1 cellular context compared by ENCODE assay signal in the genomic region with DNA sequence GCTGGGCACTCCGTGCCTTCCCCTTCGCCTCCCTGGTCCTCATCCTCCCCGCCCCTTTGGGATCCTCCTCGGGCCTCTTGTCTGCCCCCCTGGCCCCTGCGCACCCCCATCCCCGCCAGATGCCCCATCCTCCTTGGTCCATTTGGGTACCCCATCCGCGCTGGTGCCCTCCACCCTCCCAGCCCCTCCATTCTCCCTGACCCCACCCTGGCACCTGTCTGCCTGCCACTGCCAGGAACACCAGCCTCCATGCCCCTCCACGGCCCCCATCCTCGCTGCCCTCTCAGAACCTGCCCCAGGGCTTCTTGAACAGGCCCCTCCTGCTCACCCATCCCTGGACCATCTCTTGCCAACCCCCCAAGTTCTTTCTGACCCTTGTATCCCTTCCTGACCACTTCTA.
TF ChIP-seq lines count a peak whose summit lies in the region.

No MANE protein-coding gene starts in this region.

TF ChIP-seq in WTC11, 78 proteins besides CTCF, POLR2A, EP300 and RAD21 (continued from another document):
- TF ChIP-seq FOXP1 (CRISPR knock-in tag; IDR thresholded peaks at IDR 0.05; ENCODE audit: borderline replicate concordance), result no peak
- TF ChIP-seq, protein P1, sequence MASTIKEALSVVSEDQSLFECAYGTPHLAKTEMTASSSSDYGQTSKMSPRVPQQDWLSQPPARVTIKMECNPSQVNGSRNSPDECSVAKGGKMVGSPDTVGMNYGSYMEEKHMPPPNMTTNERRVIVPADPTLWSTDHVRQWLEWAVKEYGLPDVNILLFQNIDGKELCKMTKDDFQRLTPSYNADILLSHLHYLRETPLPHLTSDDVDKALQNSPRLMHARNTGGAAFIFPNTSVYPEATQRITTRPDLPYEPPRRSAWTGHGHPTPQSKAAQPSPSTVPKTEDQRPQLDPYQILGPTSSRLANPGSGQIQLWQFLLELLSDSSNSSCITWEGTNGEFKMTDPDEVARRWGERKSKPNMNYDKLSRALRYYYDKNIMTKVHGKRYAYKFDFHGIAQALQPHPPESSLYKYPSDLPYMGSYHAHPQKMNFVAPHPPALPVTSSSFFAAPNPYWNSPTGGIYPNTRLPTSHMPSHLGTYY (CRISPR knock-in tag; IDR thresholded peaks at IDR 0.05), result no peak
- TF ChIP-seq RORB (CRISPR knock-in tag; IDR thresholded peaks at IDR 0.05), result no peak
- TF ChIP-seq CBFB (CRISPR knock-in tag; IDR thresholded peaks at IDR 0.05; ENCODE audit: low read depth), result no peak
- TF ChIP-seq, protein P2, sequence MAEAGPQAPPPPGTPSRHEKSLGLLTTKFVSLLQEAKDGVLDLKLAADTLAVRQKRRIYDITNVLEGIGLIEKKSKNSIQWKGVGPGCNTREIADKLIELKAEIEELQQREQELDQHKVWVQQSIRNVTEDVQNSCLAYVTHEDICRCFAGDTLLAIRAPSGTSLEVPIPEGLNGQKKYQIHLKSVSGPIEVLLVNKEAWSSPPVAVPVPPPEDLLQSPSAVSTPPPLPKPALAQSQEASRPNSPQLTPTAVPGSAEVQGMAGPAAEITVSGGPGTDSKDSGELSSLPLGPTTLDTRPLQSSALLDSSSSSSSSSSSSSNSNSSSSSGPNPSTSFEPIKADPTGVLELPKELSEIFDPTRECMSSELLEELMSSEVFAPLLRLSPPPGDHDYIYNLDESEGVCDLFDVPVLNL (CRISPR knock-in tag; IDR thresholded peaks at IDR 0.05; ENCODE audit: borderline replicate concordance, low read depth), result no peak
- no peak for TF ChIP-seq SMAD3 (CRISPR knock-in tag; IDR thresholded peaks at IDR 0.05; ENCODE audit: borderline replicate concordance)
- no peak for TF ChIP-seq ZNF423 (CRISPR knock-in tag; IDR thresholded peaks at IDR 0.05)
